In the genomic region with DNA sequence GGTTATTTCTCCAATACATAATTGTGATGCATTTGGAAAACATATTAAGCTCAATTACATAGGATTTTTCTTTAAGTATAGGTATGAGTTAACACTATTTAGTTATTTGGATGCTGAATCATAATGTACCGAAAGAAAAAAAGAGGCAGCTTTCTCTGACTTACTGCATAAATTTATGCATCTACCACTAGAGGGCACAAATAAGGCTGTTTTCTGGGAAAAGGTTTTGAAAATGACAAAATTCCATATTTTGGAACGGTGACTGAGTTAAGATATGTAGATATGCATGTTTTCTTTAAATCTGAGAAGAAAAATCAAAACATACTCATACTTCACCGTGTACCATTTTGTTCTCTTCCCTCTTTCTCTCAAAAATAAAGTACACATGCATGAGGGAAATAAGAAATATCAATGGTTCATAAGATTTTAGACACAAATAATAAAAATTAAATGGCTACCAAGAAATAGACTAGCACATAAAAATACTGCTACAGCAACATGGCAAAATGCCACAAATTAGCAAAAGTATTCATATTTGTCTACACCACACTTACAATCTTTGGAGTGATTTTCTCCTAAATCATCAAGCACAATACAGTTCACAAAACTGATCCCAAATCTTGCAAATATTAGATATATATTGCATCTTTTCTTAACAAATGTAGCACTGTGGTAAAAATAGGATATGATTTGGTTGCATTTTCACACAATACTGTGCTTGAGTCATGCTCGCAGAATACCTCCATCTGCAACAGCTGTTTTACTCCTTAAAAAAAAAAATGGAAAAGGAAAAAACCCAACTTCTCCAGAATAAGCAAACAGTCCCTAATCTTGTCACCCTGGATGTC, we compare ENCODE assay signal across 8 cellular contexts.
DNase-seq lines count a peak whose midpoint lies in the region; ATAC-seq and TF ChIP-seq lines count a peak whose summit lies in the region.

No MANE protein-coding gene starts in this region.

- no peaks in the 10 kb centered on the region for H3F3A ChIP-seq in SK-N-SH (replicated peaks; ENCODE audit: insufficient read depth)

- no peak overlapping the region for H3K27ac Mint-ChIP-seq in activated T-helper 17 cell treated with anti-CD3 and anti-CD28 coated beads, Interleukin-2, amount 50 U/mL, for 72 hours

- 30% methylated on average over 4 of the region's 4 CpGs for WGBS in SK-N-SH (ENCODE audit: low lambda C conversion rate)

- no peaks in the 10 kb centered on the region for H3K36me3 Mint-ChIP-seq in activated T-helper 17 cell treated with anti-CD3 and anti-CD28 coated beads, Interleukin-2, amount 50 U/mL, for 72 hours (ENCODE audit: low read depth)

- ATAC-seq in HG02884 (IDR thresholded peaks at IDR 0.05; ENCODE audit: unreplicated experiment) = peak; percentile 67
- ATAC-seq in activated T-helper 17 cell treated with anti-CD3 and anti-CD28 coated beads, Interleukin-2, amount 50 U/mL, for 72 hours (replicated peaks) = no peak

- DNase-seq in Caki2 (ENCODE audit: low read depth) (peak; percentile 24), SK-N-SH (no peak), iPS-NIHi7 (ENCODE audit: extremely low spot score) (peak; percentile 18), putamen (ENCODE audit: low spot score) (no peak), OCI-M2 (lab: John Stamatoyannopoulos, UW; ENCODE audit: unreplicated experiment) (no peak)
- DNase-seq in stimulated activated CD4-positive, alpha-beta T cell treated with anti-CD3 and anti-CD28 coated beads, Interleukin-4, amount 100 ng/mL, for 24 hours = no peak

- no peaks in the 10 kb centered on the region for H3K4me1 Mint-ChIP-seq in activated T-helper 17 cell treated with anti-CD3 and anti-CD28 coated beads, Interleukin-2, amount 50 U/mL, for 72 hours

- H3K79me2 ChIP-seq in SK-N-SH (ENCODE audit: insufficient read depth) = no peaks in the 10 kb centered on the region

- no peaks in the 10 kb centered on the region for H4K20me1 ChIP-seq in SK-N-SH (ENCODE audit: insufficient read depth)

- peak overlapping the region in 1 of 2 experiments; percentile 99; a peak in 2 of 4 replicates for H3K27ac ChIP-seq in SK-N-SH (ENCODE audit: low read depth in 2 of 2, low read length in 1 of 2)

- no peak overlapping the region for H3K4me3 ChIP-seq in SK-N-SH (ENCODE audit: low read depth in 2 of 2, low read length in 1 of 2)

- peak; percentile 74 for TF ChIP-seq RAD21 in SK-N-SH (IDR thresholded peaks at IDR 0.05; ENCODE audit: low read length)

- POLR2A ChIA-PET in SK-N-SH (lab: Yijun Ruan, JAX) = no interaction called here

- H2AFZ ChIP-seq in SK-N-SH (ENCODE audit: low read depth) = 0 out of 2 replicates have a peak overlapping the region, but pooled peaks have one; percentile 35

- peaks cover 5% of the 10 kb centered on the region for H3K27me3 Mint-ChIP-seq in activated T-helper 17 cell treated with anti-CD3 and anti-CD28 coated beads, Interleukin-2, amount 50 U/mL, for 72 hours

- CTCF ChIA-PET in SK-N-SH (lab: Yijun Ruan, JAX) = interaction anchor here (0.6 to 3.7 kb wide), 46 partner anchors 9 to 412 kb away, joined by 3 to 29 read pairs (median 3); no protein-coding TSS in a partner anchor

- in situ Hi-C loops in Caki2 (cut with HindIII; ENCODE audit: low pct_unique_long_range_greater_than_20kb, low sequenced_read_pairs) = no loop called here

- peaks cover 0 to 40% of the 10 kb centered on the region in 2 experiments; a peak in 3 of 4 replicates for H3K4me1 ChIP-seq in SK-N-SH (ENCODE audit: control insufficient read depth in 1 of 2, insufficient read depth in 2 of 2, low read depth in 1 of 2, low read length in 1 of 2)

- no peaks in the 10 kb centered on the region for H3K9me3 ChIP-seq in SK-N-SH

- H3K9ac ChIP-seq in SK-N-SH = no peak overlapping the region

- H3K9me3 Mint-ChIP-seq in activated T-helper 17 cell treated with anti-CD3 and anti-CD28 coated beads, Interleukin-2, amount 50 U/mL, for 72 hours = no peaks in the 10 kb centered on the region

- peak; percentile 92 for TF ChIP-seq CTCF in SK-N-SH (IDR thresholded peaks at IDR 0.05)

- peaks cover 0 to 4% of the 10 kb centered on the region in 2 experiments for H3K36me3 ChIP-seq in SK-N-SH (replicated peaks in 1 of 2; ENCODE audit: control insufficient read depth in 1 of 2, insufficient read depth in 2 of 2, low read length in 1 of 2)

- TF ChIP-seq EP300 in SK-N-SH (IDR thresholded peaks at IDR 0.05; ENCODE audit: borderline replicate concordance in 1 of 2, low read depth in 1 of 2, low read length in 1 of 2) = no peak

- no peaks in the 10 kb centered on the region for H3K27me3 ChIP-seq in SK-N-SH (ENCODE audit: insufficient read depth)

- H3K9me2 ChIP-seq in SK-N-SH = no peaks in the 10 kb centered on the region

- no peak overlapping the region for H3K4me2 ChIP-seq in SK-N-SH

- no peak overlapping the region for H3K4me3 Mint-ChIP-seq in activated T-helper 17 cell treated with anti-CD3 and anti-CD28 coated beads, Interleukin-2, amount 50 U/mL, for 72 hours

TF ChIP-seq in SK-N-SH, 30 proteins besides CTCF, POLR2A, EP300 and RAD21:
- TF ChIP-seq, protein P1, sequence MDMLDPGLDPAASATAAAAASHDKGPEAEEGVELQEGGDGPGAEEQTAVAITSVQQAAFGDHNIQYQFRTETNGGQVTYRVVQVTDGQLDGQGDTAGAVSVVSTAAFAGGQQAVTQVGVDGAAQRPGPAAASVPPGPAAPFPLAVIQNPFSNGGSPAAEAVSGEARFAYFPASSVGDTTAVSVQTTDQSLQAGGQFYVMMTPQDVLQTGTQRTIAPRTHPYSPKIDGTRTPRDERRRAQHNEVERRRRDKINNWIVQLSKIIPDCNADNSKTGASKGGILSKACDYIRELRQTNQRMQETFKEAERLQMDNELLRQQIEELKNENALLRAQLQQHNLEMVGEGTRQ (IDR thresholded peaks at IDR 0.05; ENCODE audit: borderline replicate concordance, low read depth, low read length) = no peak
- TF ChIP-seq YY1 (IDR thresholded peaks at IDR 0.05; ENCODE audit: low read depth) = no peak
- no peak for TF ChIP-seq NFIC (IDR thresholded peaks at IDR 0.05; ENCODE audit: borderline replicate concordance)
- TF ChIP-seq SMC3 (IDR thresholded peaks at IDR 0.05; ENCODE audit: low read depth, low read length) = peak; percentile 66
- no peak for TF ChIP-seq EZH2phosphoT487 (IDR thresholded peaks at IDR 0.05; ENCODE audit: borderline replicate concordance, low read depth)

Comparison
In these comparisons a context has a peak if more than half of its experiments do, and no peak if none do; other contexts are left out.
1. DNase-seq: peak in Caki2 (single experiment) and iPS-NIHi7 (single experiment); none in SK-N-SH (single experiment), putamen (single experiment), OCI-M2 (single experiment) and stimulated activated CD4-positive, alpha-beta T cell treated with anti-CD3 and anti-CD28 coated beads, Interleukin-4, amount 100 ng/mL, for 24 hours (single experiment).